14 cellular contexts compared by ENCODE assay signal in the genomic region with DNA sequence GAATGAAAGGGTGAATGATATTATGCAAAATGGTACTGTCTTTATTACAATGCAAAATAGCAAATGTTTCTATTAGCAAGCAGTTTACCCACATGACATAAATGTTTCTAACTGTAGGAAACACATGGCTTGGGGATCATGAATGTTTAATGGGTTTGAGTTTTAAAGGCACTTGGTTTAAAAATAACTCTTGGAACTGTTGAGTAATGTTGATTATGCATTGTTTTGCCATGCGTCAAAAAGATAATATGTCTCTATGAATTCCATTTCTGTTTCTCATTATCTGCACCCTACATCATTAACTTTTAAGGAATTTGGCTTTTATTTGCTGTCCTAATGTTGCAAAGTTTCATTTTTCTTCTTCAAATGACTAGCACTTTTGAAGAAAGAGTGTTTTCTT.
A peak's percentile ranks its signal among the peaks of the same experiment; 100 is the strongest.
DNase-seq lines count a peak whose midpoint lies in the region; TF ChIP-seq lines count a peak whose summit lies in the region.
"Had no signal": no experiment of that assay in that cellular context is flagged by ENCODE, and none has a peak within 500 bp of the region (broad histone marks: within the 10 kb centered on the region; RNA-seq: fewer than 3 reads in every experiment).

No MANE protein-coding gene starts in this region.

- 13% methylated on average over 1 of the region's 1 CpG for WGBS in mammary epithelial cell (ENCODE audit: low coverage, missing lambda C conversion rate)
- WGBS in prostate gland: 37% methylated on average over 1 of the region's 1 CpG
- WGBS in tibial nerve, 2 donors: 10 to 11% methylated on average over 1 of the region's 1 CpG

- H3K9ac ChIP-seq in mammary epithelial cell (ENCODE audit: insufficient read depth, low read length): no peak overlapping the region
- H3K9ac ChIP-seq: BLaER1 treated with 17β-estradiol and CSF1 and Interleukin-3, amounts not matched to agents 10 nM and 100 nM had no signal

- H3K27me3 ChIP-seq in mammary epithelial cell (ENCODE audit: insufficient read depth, low read length): no peaks in the 10 kb centered on the region
- no peaks in the 10 kb centered on the region for H3K27me3 ChIP-seq in prostate gland (replicated peaks; ENCODE audit: insufficient read depth)
- H3K27me3 ChIP-seq in A673 (replicated peaks; ENCODE audit: insufficient read depth, low read depth, low read length, poor library complexity): no peaks in the 10 kb centered on the region
- no peaks in the 10 kb centered on the region for H3K27me3 ChIP-seq in tibial nerve
- H3K27me3 ChIP-seq: BLaER1 treated with 17β-estradiol and CSF1 and Interleukin-3, amounts not matched to agents 10 nM and 100 nM; Peyer's patch; upper lobe of right lung had no signal

- in situ Hi-C loops in ACHN (cut with HindIII; ENCODE audit: low pct_ligation_motif_present, low pct_unique_long_range_greater_than_20kb, low sequenced_read_pairs) (no loop called here), mammary epithelial cell (cut with MboI; ENCODE audit: low sequenced_read_pairs in 2 of 2) (no loop called here)

- POLR2A ChIA-PET in A673 (lab: Charles Lee; ENCODE audit: low non-redundant PET): no interaction called here

- H3K27ac ChIP-seq in mammary epithelial cell (ENCODE audit: insufficient read depth, low read depth, low read length): no peak overlapping the region
- H3K27ac ChIP-seq in prostate gland: no peak overlapping the region
- H3K27ac ChIP-seq in A673 (ENCODE audit: low read depth, low read length, poor library complexity, severe bottlenecking): no peak overlapping the region
- H3K27ac ChIP-seq in tibial nerve: no peak overlapping the region
- H3K27ac ChIP-seq: BLaER1 treated with 17β-estradiol and CSF1 and Interleukin-3, amounts not matched to agents 10 nM and 100 nM; Peyer's patch; upper lobe of right lung had no signal

- no TSS peak for BruUV-seq in mammary epithelial cell (replicated peaks; lab: Mats Ljungman, UMichigan)
- BruUV-seq in A673 (replicated peaks; lab: Mats Ljungman, UMichigan): no TSS peak

- DNase-seq in ACHN: peak; percentile 62
- DNase-seq in HFF-Myc (ENCODE audit: extremely low read depth, low read depth): peak; percentile 63
- peak; percentile 48 for DNase-seq in mammary epithelial cell
- peak; percentile 85 for DNase-seq in iris pigment epithelial cell (ENCODE audit: low read depth)
- DNase-seq in prostate gland (ENCODE audit: low spot score): no peak
- no peak for DNase-seq in A673 (ENCODE audit: low spot score)
- DNase-seq in erythroblast (lab: John Stamatoyannopoulos, UW): no peak
- DNase-seq in tibial nerve (ENCODE audit: low spot score in 2 of 2): no peak
- DNase-seq: endodermal cell, NCI-H345, Peyer's patch, small intestine, upper lobe of right lung had no signal

- H4K20me1 ChIP-seq in mammary epithelial cell (ENCODE audit: insufficient read depth, low read length): no peaks in the 10 kb centered on the region
- H4K20me1 ChIP-seq: BLaER1 treated with 17β-estradiol and CSF1 and Interleukin-3, amounts not matched to agents 10 nM and 100 nM had no signal

- intact Hi-C loops in mammary epithelial cell (cut with micrococcal nuclease) (loop anchor here (10.0 kb wide), 1 partner anchor 109 kb away; no protein-coding TSS in a partner anchor), prostate gland (cut with DNase I) (no loop called here), A673 (cut with micrococcal nuclease; ENCODE audit: unreplicated experiment) (no loop called here)

- dilution Hi-C loops in mammary epithelial cell (cut with HindIII; ENCODE audit: low sequenced_read_pairs): no loop called here

- TF ChIP-seq POLR2A in prostate gland (IDR thresholded peaks at IDR 0.05) (no peak), erythroblast (IDR thresholded peaks at IDR 0.05; ENCODE audit: low read length) (no peak), tibial nerve (IDR thresholded peaks at IDR 0.05) (no peak)

- TF ChIP-seq CTCF in HFF-Myc (IDR thresholded peaks at IDR 0.05; ENCODE audit: low read depth, low read length, missing control alignments) (no peak), mammary epithelial cell (conservative IDR thresholded peaks at IDR 0.05 in 1 of 2, IDR thresholded peaks at IDR 0.05 in 1 of 2; ENCODE audit: extremely low read depth in 1 of 2, insufficient read depth in 1 of 2, low read depth in 1 of 2, low read length in 2 of 2) (no peak), prostate gland (IDR thresholded peaks at IDR 0.05) (no peak), A673 (conservative IDR thresholded peaks at IDR 0.05; ENCODE audit: low read depth, low read length) (no peak), tibial nerve (IDR thresholded peaks at IDR 0.05) (no peak)

- H2AFZ ChIP-seq in mammary epithelial cell (ENCODE audit: low read depth, low read length): peak overlapping the region; percentile 44

- peak overlapping the region; percentile 75 for H3K4me2 ChIP-seq in mammary epithelial cell (ENCODE audit: insufficient read depth, low read depth, low read length)
- H3K4me2 ChIP-seq: BLaER1 treated with 17β-estradiol and CSF1 and Interleukin-3, amounts not matched to agents 10 nM and 100 nM had no signal

- H3K4me3 ChIP-seq in HFF-Myc (replicated peaks; ENCODE audit: low read depth, low read length) (no peak overlapping the region), mammary epithelial cell (replicated peaks in 1 of 3; ENCODE audit: insufficient read depth in 1 of 3, low read depth in 2 of 3, low read length in 3 of 3) (no peak overlapping the region), prostate gland (no peak overlapping the region), A673 (ENCODE audit: low read depth, low read length, poor library complexity, severe bottlenecking) (no peak overlapping the region), tibial nerve (no peak overlapping the region)
- H3K4me3 ChIP-seq: BLaER1 treated with 17β-estradiol and CSF1 and Interleukin-3, amounts not matched to agents 10 nM and 100 nM; Peyer's patch; upper lobe of right lung had no signal

- H3K79me2 ChIP-seq in mammary epithelial cell (ENCODE audit: insufficient read depth, low read length): no peaks in the 10 kb centered on the region

- CTCF ChIA-PET in mammary epithelial cell (lab: Charles Lee; ENCODE audit: low non-redundant PET): no interaction called here
- CTCF ChIA-PET in A673 (lab: Charles Lee): no interaction called here

- TF ChIP-seq EP300 in tibial nerve (IDR thresholded peaks at IDR 0.05): no peak

- H3K4me1 ChIP-seq in mammary epithelial cell (ENCODE audit: insufficient read depth, low read length) (peaks cover 12% of the 10 kb centered on the region), prostate gland (replicated peaks) (no peaks in the 10 kb centered on the region), A673 (ENCODE audit: insufficient read depth, low read length, poor library complexity, severe bottlenecking) (no peaks in the 10 kb centered on the region), tibial nerve (no peaks in the 10 kb centered on the region)
- H3K4me1 ChIP-seq: BLaER1 treated with 17β-estradiol and CSF1 and Interleukin-3, amounts not matched to agents 10 nM and 100 nM; Peyer's patch; upper lobe of right lung had no signal

- H3K36me3 ChIP-seq in mammary epithelial cell (ENCODE audit: insufficient read depth, low read length) (no peaks in the 10 kb centered on the region), prostate gland (no peaks in the 10 kb centered on the region), A673 (ENCODE audit: insufficient read depth, low read length, poor library complexity, severe bottlenecking) (no peaks in the 10 kb centered on the region), tibial nerve (no peaks in the 10 kb centered on the region)
- H3K36me3 ChIP-seq: BLaER1 treated with 17β-estradiol and CSF1 and Interleukin-3, amounts not matched to agents 10 nM and 100 nM; Peyer's patch; upper lobe of right lung had no signal

- no peaks in the 10 kb centered on the region for H3K9me3 ChIP-seq in mammary epithelial cell (replicated peaks; ENCODE audit: insufficient read depth, low read length)
- H3K9me3 ChIP-seq in prostate gland: no peaks in the 10 kb centered on the region
- H3K9me3 ChIP-seq in A673 (ENCODE audit: low read depth, low read length, poor library complexity, severe bottlenecking): peaks cover 41% of the 10 kb centered on the region
- no peaks in the 10 kb centered on the region for H3K9me3 ChIP-seq in tibial nerve
- H3K9me3 ChIP-seq: Peyer's patch, upper lobe of right lung had no signal

Comparison
In these comparisons a context has a peak if more than half of its experiments do, and no peak if none do; other contexts are left out.
1. DNase-seq: peak in ACHN (single experiment), HFF-Myc (single experiment), mammary epithelial cell (single experiment) and iris pigment epithelial cell (single experiment); none in prostate gland (single experiment), A673 (single experiment), erythroblast (0 of 2) and tibial nerve (0 of 2).